ENCODE assay signal across 1 cellular context in the genomic region with DNA sequence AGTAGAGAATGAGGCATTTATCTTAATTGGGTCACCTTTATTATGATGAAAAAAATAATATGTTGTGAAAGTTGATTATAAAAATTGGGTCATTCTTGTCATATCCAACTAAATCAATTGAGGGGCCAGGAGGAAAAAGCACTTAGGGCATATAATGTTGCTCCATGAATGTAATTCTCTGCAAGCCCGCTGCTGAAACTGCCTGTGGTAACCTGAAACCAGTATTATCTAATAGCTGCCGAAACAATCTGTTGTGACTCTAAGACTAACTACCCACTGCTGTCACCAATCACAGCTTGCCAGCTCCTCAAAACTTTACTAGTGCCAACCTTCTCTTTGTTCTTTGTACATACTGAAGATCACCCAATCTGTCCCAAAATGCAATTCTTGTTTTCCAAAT.
TF ChIP-seq lines count a peak whose summit lies in the region.

No MANE protein-coding gene starts in this region.

TF ChIP-seq in GM12878, 131 proteins besides CTCF, POLR2A, EP300 and RAD21 (continued from another document):
- TF ChIP-seq, protein P1, sequence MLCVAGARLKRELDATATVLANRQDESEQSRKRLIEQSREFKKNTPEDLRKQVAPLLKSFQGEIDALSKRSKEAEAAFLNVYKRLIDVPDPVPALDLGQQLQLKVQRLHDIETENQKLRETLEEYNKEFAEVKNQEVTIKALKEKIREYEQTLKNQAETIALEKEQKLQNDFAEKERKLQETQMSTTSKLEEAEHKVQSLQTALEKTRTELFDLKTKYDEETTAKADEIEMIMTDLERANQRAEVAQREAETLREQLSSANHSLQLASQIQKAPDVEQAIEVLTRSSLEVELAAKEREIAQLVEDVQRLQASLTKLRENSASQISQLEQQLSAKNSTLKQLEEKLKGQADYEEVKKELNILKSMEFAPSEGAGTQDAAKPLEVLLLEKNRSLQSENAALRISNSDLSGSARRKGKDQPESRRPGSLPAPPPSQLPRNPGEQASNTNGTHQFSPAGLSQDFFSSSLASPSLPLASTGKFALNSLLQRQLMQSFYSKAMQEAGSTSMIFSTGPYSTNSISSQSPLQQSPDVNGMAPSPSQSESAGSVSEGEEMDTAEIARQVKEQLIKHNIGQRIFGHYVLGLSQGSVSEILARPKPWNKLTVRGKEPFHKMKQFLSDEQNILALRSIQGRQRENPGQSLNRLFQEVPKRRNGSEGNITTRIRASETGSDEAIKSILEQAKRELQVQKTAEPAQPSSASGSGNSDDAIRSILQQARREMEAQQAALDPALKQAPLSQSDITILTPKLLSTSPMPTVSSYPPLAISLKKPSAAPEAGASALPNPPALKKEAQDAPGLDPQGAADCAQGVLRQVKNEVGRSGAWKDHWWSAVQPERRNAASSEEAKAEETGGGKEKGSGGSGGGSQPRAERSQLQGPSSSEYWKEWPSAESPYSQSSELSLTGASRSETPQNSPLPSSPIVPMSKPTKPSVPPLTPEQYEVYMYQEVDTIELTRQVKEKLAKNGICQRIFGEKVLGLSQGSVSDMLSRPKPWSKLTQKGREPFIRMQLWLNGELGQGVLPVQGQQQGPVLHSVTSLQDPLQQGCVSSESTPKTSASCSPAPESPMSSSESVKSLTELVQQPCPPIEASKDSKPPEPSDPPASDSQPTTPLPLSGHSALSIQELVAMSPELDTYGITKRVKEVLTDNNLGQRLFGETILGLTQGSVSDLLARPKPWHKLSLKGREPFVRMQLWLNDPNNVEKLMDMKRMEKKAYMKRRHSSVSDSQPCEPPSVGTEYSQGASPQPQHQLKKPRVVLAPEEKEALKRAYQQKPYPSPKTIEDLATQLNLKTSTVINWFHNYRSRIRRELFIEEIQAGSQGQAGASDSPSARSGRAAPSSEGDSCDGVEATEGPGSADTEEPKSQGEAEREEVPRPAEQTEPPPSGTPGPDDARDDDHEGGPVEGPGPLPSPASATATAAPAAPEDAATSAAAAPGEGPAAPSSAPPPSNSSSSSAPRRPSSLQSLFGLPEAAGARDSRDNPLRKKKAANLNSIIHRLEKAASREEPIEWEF (IDR thresholded peaks at IDR 0.05; ENCODE audit: insufficient replicate concordance, low read depth, low read length), result no peak
